ENCODE assay signal across 1 cellular context in the genomic region with DNA sequence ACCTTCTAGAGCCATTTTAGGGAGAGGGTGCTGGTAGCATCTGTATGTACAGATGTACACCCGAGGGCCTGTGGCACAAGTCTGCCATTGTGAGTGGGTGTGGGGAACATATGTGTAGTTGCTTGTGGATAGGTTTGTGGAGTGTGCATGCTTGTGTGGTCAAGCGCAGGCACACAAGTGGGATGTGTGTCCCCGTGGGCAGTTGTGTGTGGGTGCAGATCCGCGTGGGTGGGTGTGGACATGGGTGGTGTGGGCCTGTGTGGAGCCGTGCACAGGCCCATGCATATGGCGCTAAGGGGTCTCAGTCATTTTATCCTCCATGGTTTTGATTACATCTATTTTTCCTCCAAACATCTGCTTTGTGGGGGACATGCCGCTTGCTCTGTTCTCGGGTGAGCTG.
TF ChIP-seq lines count a peak whose summit lies in the region.

No MANE protein-coding gene starts in this region.

TF ChIP-seq in K562, 482 proteins besides CTCF, POLR2A, EP300 and RAD21:
- TF ChIP-seq EGR1 (conservative IDR thresholded peaks at IDR 0.05) (peak; percentile 52), CAMTA2 (CRISPR knock-in tag; conservative IDR thresholded peaks at IDR 0.05) (no peak)
